Comparison of ENCODE assay signal across 2 cellular contexts in the genomic region with DNA sequence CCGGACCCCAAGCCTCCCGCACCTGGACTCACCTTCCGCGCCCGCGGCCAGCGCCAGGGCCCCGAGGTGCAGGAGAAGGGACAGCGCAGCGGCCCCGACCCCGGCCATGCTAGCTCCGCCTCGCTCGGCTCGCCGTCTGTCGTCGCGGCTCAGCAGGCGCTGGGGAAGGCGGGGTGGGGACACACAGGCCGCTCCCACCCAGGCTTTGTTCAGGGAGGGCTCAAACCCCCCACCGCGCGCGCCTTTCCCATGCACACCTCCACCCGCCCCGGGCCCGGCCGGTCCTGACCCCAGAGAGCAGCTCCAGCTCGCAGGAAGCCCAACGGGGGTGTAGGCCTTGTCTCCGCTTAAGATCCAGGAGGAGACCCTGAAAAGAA.
TF ChIP-seq lines count a peak whose summit lies in the region.

A gene (minus strand): TSS at position 141 of the 377 bp plus-strand sequence. CDS start 33 bp downstream, at position 108.

TF ChIP-seq in IMR-90, 13 proteins besides CTCF, POLR2A, EP300 and RAD21:
- no peak for TF ChIP-seq CEBPB (IDR thresholded peaks at IDR 0.05; ENCODE audit: low read depth, low read length)
- TF ChIP-seq MXI1 (IDR thresholded peaks at IDR 0.05; ENCODE audit: borderline replicate concordance, low read depth, low read length) = no peak
- no peak for TF ChIP-seq RCOR1 (IDR thresholded peaks at IDR 0.05; ENCODE audit: insufficient replicate concordance, low read length)
- TF ChIP-seq NFE2L2 (IDR thresholded peaks at IDR 0.05; ENCODE audit: low read depth, low read length) = no peak
- no peak for TF ChIP-seq SMC3 (IDR thresholded peaks at IDR 0.05; ENCODE audit: low read depth, low read length)
- TF ChIP-seq, protein P1, sequence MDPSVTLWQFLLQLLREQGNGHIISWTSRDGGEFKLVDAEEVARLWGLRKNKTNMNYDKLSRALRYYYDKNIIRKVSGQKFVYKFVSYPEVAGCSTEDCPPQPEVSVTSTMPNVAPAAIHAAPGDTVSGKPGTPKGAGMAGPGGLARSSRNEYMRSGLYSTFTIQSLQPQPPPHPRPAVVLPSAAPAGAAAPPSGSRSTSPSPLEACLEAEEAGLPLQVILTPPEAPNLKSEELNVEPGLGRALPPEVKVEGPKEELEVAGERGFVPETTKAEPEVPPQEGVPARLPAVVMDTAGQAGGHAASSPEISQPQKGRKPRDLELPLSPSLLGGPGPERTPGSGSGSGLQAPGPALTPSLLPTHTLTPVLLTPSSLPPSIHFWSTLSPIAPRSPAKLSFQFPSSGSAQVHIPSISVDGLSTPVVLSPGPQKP (IDR thresholded peaks at IDR 0.05; ENCODE audit: borderline replicate concordance, low read depth, low read length) = no peak
- no peak for TF ChIP-seq MAZ (IDR thresholded peaks at IDR 0.05; ENCODE audit: borderline replicate concordance, low read depth, low read length)

TF ChIP-seq in H1, 55 proteins besides CTCF, POLR2A, EP300 and RAD21:
- TF ChIP-seq EZH2 (IDR thresholded peaks at IDR 0.05; ENCODE audit: low read depth, low read length, severe bottlenecking) = peak; percentile 61
- peak; percentile 47; the same call in 1 of the 2 replicates for TF ChIP-seq SUZ12 (IDR thresholded peaks at IDR 0.05; ENCODE audit: low read length)
- peak; percentile 75 for TF ChIP-seq KDM4A (IDR thresholded peaks at IDR 0.05; ENCODE audit: low read depth, low read length, severe bottlenecking)
- TF ChIP-seq SP2 (IDR thresholded peaks at IDR 0.05; ENCODE audit: low read length) = no peak
- no peak for TF ChIP-seq BCL11A (IDR thresholded peaks at IDR 0.05; ENCODE audit: low read depth in 2 of 2, low read length in 2 of 2)
